In genomic region chr16:58324792-58325191, GRCh38 we compare ENCODE assay signal across 26 cellular contexts. TPM values are rescaled to one million over a fixed set of nuclear protein-coding genes. Genes with fewer than 3 reads are reported as not detected.
"Had no signal": no experiment of that assay in that cellular context is flagged by ENCODE, and none has a peak within 500 bp of the region (broad histone marks: within the 10 kb centered on the region; RNA-seq: fewer than 3 reads in every experiment).

No MANE protein-coding gene starts in this region.

- H3K4me3 ChIP-seq: dorsolateral prefrontal cortex, heart left ventricle, psoas muscle, right lobe of liver, thoracic aorta, transverse colon had no signal

- H3K27me3 ChIP-seq: dorsolateral prefrontal cortex, heart left ventricle, right lobe of liver had no signal

- H3K4me3 Mint-ChIP-seq: naive thymus-derived CD4-positive, alpha-beta T cell; nephron progenitor cell; stimulated activated effector memory CD8-positive, alpha-beta T cell treated with anti-CD3 and anti-CD28 coated beads, Interleukin-12 subunit alpha, Interleukin-12 subunit beta, amount 100 ng/mL, for 72 hours; stimulated activated naive CD8-positive, alpha-beta T cell treated with anti-CD3 and anti-CD28 coated beads, Interleukin-15, Interleukin-2, amounts not matched to agents 100 ng/mL and 50 ng/mL, for 24 hours had no signal

- H3K27ac ChIP-seq: neutrophil, psoas muscle, right lobe of liver, thoracic aorta, transverse colon had no signal

- H3K4me1 ChIP-seq: psoas muscle, transverse colon had no signal

- H3K36me3 ChIP-seq: heart left ventricle, neutrophil, right lobe of liver, thoracic aorta, transverse colon had no signal

- H3K9me3 ChIP-seq: heart left ventricle, neutrophil, psoas muscle, right lobe of liver, thoracic aorta, transverse colon had no signal

- H3K4me1 Mint-ChIP-seq: naive thymus-derived CD4-positive, alpha-beta T cell; nephron progenitor cell; stimulated activated effector memory CD8-positive, alpha-beta T cell treated with anti-CD3 and anti-CD28 coated beads, Interleukin-12 subunit alpha, Interleukin-12 subunit beta, amount 100 ng/mL, for 72 hours had no signal

- H3K36me3 Mint-ChIP-seq: naive thymus-derived CD4-positive, alpha-beta T cell; stimulated activated effector memory CD8-positive, alpha-beta T cell treated with anti-CD3 and anti-CD28 coated beads, Interleukin-12 subunit alpha, Interleukin-12 subunit beta, amount 100 ng/mL, for 72 hours had no signal

- H3K27ac Mint-ChIP-seq: naive thymus-derived CD4-positive, alpha-beta T cell; nephron progenitor cell; stimulated activated effector memory CD8-positive, alpha-beta T cell treated with anti-CD3 and anti-CD28 coated beads, Interleukin-12 subunit alpha, Interleukin-12 subunit beta, amount 100 ng/mL, for 72 hours; stimulated activated naive CD8-positive, alpha-beta T cell treated with anti-CD3 and anti-CD28 coated beads, Interleukin-15, Interleukin-2, amounts not matched to agents 100 ng/mL and 50 ng/mL, for 24 hours had no signal

- DNase-seq: cortex of kidney; dorsolateral prefrontal cortex; effector CD8-positive, alpha-beta T cell; foreskin melanocyte; heart left ventricle; islet precursor cell; mammary epithelial cell; naive thymus-derived CD4-positive, alpha-beta T cell; nephron progenitor cell; psoas muscle; retina; right lobe of liver; stimulated activated CD4-positive, alpha-beta T cell treated with anti-CD3 and anti-CD28 coated beads, Interleukin-4, amount 100 ng/mL, for 1 hour; stimulated activated CD8-positive, alpha-beta memory T cell treated with anti-CD3 and anti-CD28 coated beads, Interleukin-4, amount 100 ng/mL, for 48 hours; transverse colon had no signal

- H3K9me3 Mint-ChIP-seq: naive thymus-derived CD4-positive, alpha-beta T cell; nephron progenitor cell; stimulated activated effector memory CD8-positive, alpha-beta T cell treated with anti-CD3 and anti-CD28 coated beads, Interleukin-12 subunit alpha, Interleukin-12 subunit beta, amount 100 ng/mL, for 72 hours; stimulated activated naive CD8-positive, alpha-beta T cell treated with anti-CD3 and anti-CD28 coated beads, Interleukin-15, Interleukin-2, amounts not matched to agents 100 ng/mL and 50 ng/mL, for 24 hours had no signal

RNA-seq across cellular contexts. Expression of gene PRSS54, which starts 30.0 kb away (rescaled TPM):
- total RNA-seq: heart left ventricle; left lobe of liver; lower leg skin; mammary epithelial cell; mesenteric fat pad; naive thymus-derived CD4-positive, alpha-beta T cell; osteoblast; psoas muscle; right lobe of liver; subcutaneous adipose tissue; thoracic aorta; transverse colon; ureter had no signal
- polyA plus RNA-seq: esophagus; heart left ventricle; mammary epithelial cell; naive thymus-derived CD4-positive, alpha-beta T cell had no signal
